ENCODE assay signal across 8 cellular contexts in genomic region chr2:99066602-99067001, GRCh38.
DNase-seq lines count a peak whose midpoint lies in the region; ATAC-seq and TF ChIP-seq lines count a peak whose summit lies in the region.

No MANE protein-coding gene starts in this region.

- peaks cover 0 to 7% (median 1%) of the 10 kb centered on the region in 4 donors for H3K4me1 Mint-ChIP-seq in CD4-positive, alpha-beta memory T cell

- H3K27ac Mint-ChIP-seq in CD4-positive, alpha-beta memory T cell: no peak overlapping the region

- no peaks in the 10 kb centered on the region for H3K27me3 Mint-ChIP-seq in CD4-positive, alpha-beta memory T cell

- no peaks in the 10 kb centered on the region for H3K36me3 ChIP-seq in CD4-positive, alpha-beta memory T cell (ENCODE audit: insufficient read depth, low read length)

- H3K4me3 Mint-ChIP-seq in CD4-positive, alpha-beta memory T cell: no peak overlapping the region

- POLR2A ChIA-PET in CD4-positive, alpha-beta memory T cell (lab: Charles Lee; ENCODE audit: partially characterized antibody): interaction anchor here (1.2 to 1.8 kb wide), 2 partner anchors 74 to 417 kb away, joined by 3 to 4 read pairs; no protein-coding TSS in a partner anchor

- no peak overlapping the region for H3K4me3 ChIP-seq in CD4-positive, alpha-beta memory T cell (ENCODE audit: low read length in 2 of 2)
- no peak overlapping the region for H3K4me3 ChIP-seq in fibroblast of villous mesenchyme (ENCODE audit: low read depth, low read length)
- H3K4me3 ChIP-seq in retinal pigment epithelial cell (ENCODE audit: low read length): no peak overlapping the region

- H3K9me3 ChIP-seq in CD4-positive, alpha-beta memory T cell (ENCODE audit: control insufficient read depth in 1 of 2, low read length in 2 of 2): no peaks in the 10 kb centered on the region

- no peaks in the 10 kb centered on the region for H3K9me3 Mint-ChIP-seq in CD4-positive, alpha-beta memory T cell

- ATAC-seq in GM18511 (IDR thresholded peaks at IDR 0.05; ENCODE audit: unreplicated experiment) (peak; percentile 97), HG02852 (IDR thresholded peaks at IDR 0.05; ENCODE audit: unreplicated experiment) (peak; percentile 98)

- H3K4me1 ChIP-seq in CD4-positive, alpha-beta memory T cell (ENCODE audit: insufficient read depth, low read length): peaks cover 18% of the 10 kb centered on the region

- DNase-seq in CD4-positive, alpha-beta memory T cell: peak; percentile 25 to 49 (median 42)
- peak; percentile 61 for DNase-seq in NCI-H1092 treated with DMSO at 0.1 percent for 48 hours (lab: John Stamatoyannopoulos, UW)
- DNase-seq in fibroblast of villous mesenchyme (ENCODE audit: low read depth): peak; percentile 60
- DNase-seq in retinal pigment epithelial cell (ENCODE audit: low read depth): peak; percentile 8
- DNase-seq in posterior vena cava (ENCODE audit: low spot score): no peak

- CTCF ChIA-PET in CD4-positive, alpha-beta memory T cell (lab: Charles Lee; ENCODE audit: partially characterized antibody): interaction anchor here (0.9 to 1.3 kb wide), 4 partner anchors 74 to 498 kb away, joined by 3 to 5 read pairs (median 3); partner anchors contain the start of genes C2orf15 and EIF5B

- no peaks in the 10 kb centered on the region for H3K36me3 Mint-ChIP-seq in CD4-positive, alpha-beta memory T cell

- H3K27me3 ChIP-seq in CD4-positive, alpha-beta memory T cell (ENCODE audit: insufficient read depth, low read length): no peaks in the 10 kb centered on the region

- peak overlapping the region; percentile 7 for H3K27ac ChIP-seq in CD4-positive, alpha-beta memory T cell (ENCODE audit: low read depth, low read length)
- H3K27ac ChIP-seq in VCaP: peak overlapping the region; percentile 19; the same call in 1 of the 2 replicates

- TF ChIP-seq CTCF in VCaP (conservative IDR thresholded peaks at IDR 0.05): peak; percentile 28
- peak; percentile 54 for TF ChIP-seq CTCF in fibroblast of villous mesenchyme (IDR thresholded peaks at IDR 0.05; ENCODE audit: insufficient read depth, low read depth, low read length)
- peak; percentile 69 for TF ChIP-seq CTCF in retinal pigment epithelial cell (conservative IDR thresholded peaks at IDR 0.05; ENCODE audit: low read depth, low read length)

- intact Hi-C loops in CD4-positive, alpha-beta memory T cell (cut with micrococcal nuclease): loop anchor here (1.0 to 5.0 kb wide), 8 partner anchors 74 to 1259 kb away; partner anchors contain the start of genes C2orf15 and REV1
- intact Hi-C loops in posterior vena cava (cut with DNase I): no loop called here
